1 cellular context compared by ENCODE assay signal in the genomic region with DNA sequence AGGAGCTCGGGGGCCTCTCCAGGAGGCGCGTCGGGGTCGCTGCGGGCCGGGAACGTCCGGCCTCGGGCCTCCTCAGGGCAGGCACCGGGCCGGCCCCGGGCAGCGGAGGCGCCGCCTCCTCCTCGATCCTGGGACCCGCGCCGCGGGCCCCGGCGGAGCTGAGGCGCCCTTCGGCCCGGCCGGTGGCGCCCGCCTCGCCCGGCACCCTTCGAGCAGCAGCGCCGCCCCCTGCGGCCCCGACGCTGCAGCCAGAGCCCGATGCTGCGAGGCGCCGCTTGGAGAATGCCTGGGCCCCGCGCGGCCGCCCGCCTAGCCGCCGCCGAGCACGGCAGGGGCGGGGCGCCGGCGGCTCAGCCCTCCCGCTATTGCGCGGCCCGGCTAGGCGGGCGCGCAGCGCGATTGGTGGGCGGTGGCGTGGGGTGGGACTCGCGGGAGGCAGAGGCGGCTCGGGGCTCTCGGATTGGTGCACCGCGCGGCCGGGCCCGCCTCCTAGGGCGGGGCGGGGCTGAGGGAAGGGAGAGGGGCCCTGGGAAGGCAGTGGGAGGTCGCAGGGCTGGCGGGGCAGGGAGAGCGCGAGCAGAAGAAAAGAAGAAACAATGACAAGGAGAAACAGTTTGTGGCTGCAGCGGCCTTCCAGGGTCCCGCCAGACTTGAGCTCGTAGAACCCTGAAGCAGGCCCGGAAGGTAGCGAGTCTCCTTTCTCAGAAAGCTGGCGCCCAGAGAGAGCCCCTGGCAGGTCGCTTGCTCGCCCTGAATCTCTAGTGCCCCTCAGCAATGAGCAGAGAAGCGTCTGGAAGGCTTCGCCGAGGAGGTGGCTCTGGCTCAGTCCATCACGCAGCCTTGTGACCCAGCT.
TF ChIP-seq lines count a peak whose summit lies in the region.

A gene (minus strand): TSS at position 284 of the 853 bp plus-strand sequence. CDS start 852 bp downstream, outside the sequence.

TF ChIP-seq in HEK293, 187 proteins besides CTCF, POLR2A, EP300 and RAD21 (continued from another document):
- TF ChIP-seq GLI2 (tag by site-specific recombination; IDR thresholded peaks at IDR 0.05; ENCODE audit: borderline replicate concordance, low read depth) (no peak), KLF8 (tag by site-specific recombination; IDR thresholded peaks at IDR 0.05) (peak; percentile 32; the same call in 1 of the 2 replicates), ZNF24 (tag by site-specific recombination; IDR thresholded peaks at IDR 0.05) (no peak), HOXC10 (CRISPR knock-in tag; IDR thresholded peaks at IDR 0.05) (no peak), ZNF830 (tag by site-specific recombination; IDR thresholded peaks at IDR 0.05; ENCODE audit: low read depth) (no peak), ZNF701 (tag by site-specific recombination; IDR thresholded peaks at IDR 0.05) (no peak), WT1 (tag by site-specific recombination; IDR thresholded peaks at IDR 0.05) (no peak), ZNF677 (tag by site-specific recombination; IDR thresholded peaks at IDR 0.05) (no peak), SP7 (tag by site-specific recombination; IDR thresholded peaks at IDR 0.05) (0 out of 2 replicates have a peak, but pooled peaks have one; percentile 18), GLIS1 (tag by site-specific recombination; IDR thresholded peaks at IDR 0.05) (peak; percentile 83), ZNF48 (tag by site-specific recombination; IDR thresholded peaks at IDR 0.05) (no peak)
- TF ChIP-seq, protein P1, sequence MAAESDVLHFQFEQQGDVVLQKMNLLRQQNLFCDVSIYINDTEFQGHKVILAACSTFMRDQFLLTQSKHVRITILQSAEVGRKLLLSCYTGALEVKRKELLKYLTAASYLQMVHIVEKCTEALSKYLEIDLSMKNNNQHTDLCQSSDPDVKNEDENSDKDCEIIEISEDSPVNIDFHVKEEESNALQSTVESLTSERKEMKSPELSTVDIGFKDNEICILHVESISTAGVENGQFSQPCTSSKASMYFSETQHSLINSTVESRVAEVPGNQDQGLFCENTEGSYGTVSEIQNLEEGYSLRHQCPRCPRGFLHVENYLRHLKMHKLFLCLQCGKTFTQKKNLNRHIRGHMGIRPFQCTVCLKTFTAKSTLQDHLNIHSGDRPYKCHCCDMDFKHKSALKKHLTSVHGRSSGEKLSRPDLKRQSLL (tag by site-specific recombination; IDR thresholded peaks at IDR 0.05) = no peak
- TF ChIP-seq, protein P2, sequence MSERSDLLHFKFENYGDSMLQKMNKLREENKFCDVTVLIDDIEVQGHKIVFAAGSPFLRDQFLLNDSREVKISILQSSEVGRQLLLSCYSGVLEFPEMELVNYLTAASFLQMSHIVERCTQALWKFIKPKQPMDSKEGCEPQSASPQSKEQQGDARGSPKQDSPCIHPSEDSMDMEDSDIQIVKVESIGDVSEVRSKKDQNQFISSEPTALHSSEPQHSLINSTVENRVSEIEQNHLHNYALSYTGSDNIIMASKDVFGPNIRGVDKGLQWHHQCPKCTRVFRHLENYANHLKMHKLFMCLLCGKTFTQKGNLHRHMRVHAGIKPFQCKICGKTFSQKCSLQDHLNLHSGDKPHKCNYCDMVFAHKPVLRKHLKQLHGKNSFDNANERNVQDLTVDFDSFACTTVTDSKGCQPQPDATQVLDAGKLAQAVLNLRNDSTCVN (tag by site-specific recombination; optimal IDR thresholded peaks at IDR 0.05) = peak; percentile 33
TF ChIP-seq in HEK293: peak in this region for 17.
